In genomic region chr2:30707304-30707903, GRCh38 we compare ENCODE assay signal across 21 cellular contexts.
DNase-seq lines count a peak whose midpoint lies in the region; ATAC-seq and TF ChIP-seq lines count a peak whose summit lies in the region.
"Had no signal": no experiment of that assay in that cellular context is flagged by ENCODE, and none has a peak within 500 bp of the region (broad histone marks: within the 10 kb centered on the region; RNA-seq: fewer than 3 reads in every experiment).

No MANE protein-coding gene starts in this region.

- 69% methylated on average over 8 of the region's 8 CpGs for WGBS in mesenchymal stem cell

- H3K27me3 ChIP-seq in KMS-11 (ENCODE audit: insufficient read depth, low read depth) (no peaks in the 10 kb centered on the region), mesenchymal stem cell (ENCODE audit: control insufficient read depth in 1 of 2, insufficient read depth in 1 of 2, low read length in 2 of 2) (peaks cover 0 to 3% of the 10 kb centered on the region in 2 experiments), PC-3 (ENCODE audit: low read length) (no peaks in the 10 kb centered on the region)
- H3K27me3 ChIP-seq: brain microvascular endothelial cell, pancreas had no signal

- intact Hi-C loops in activated CD8-positive, alpha-beta T cell treated with anti-CD3 and anti-CD28 coated beads for 36 hours (cut with micrococcal nuclease): loop anchor here (1.0 to 5.0 kb wide), 3 partner anchors 496 to 615 kb away; no protein-coding TSS in a partner anchor
- intact Hi-C loops in posterior vena cava (cut with DNase I) (loop anchor here (2.0 to 10.0 kb wide), 5 partner anchors 303 to 535 kb away; no protein-coding TSS in a partner anchor), PC-3 (cut with micrococcal nuclease) (loop anchor here (1.0 to 10.0 kb wide), 6 partner anchors 41 to 615 kb away; partner anchors contain the start of gene LCLAT1)

- H3K18ac ChIP-seq in mesenchymal stem cell (ENCODE audit: low read depth in 1 of 2, low read length in 2 of 2): no peak overlapping the region

- no peaks in the 10 kb centered on the region for H3K9me2 ChIP-seq in PC-3 (replicated peaks; ENCODE audit: low read length)

- H3K79me1 ChIP-seq in mesenchymal stem cell (replicated peaks; ENCODE audit: low read length, poor library complexity, severe bottlenecking): no peaks in the 10 kb centered on the region

- no peak overlapping the region for H3K27ac ChIP-seq in KMS-11
- H3K27ac ChIP-seq in mesenchymal stem cell (ENCODE audit: low read length, poor library complexity, severe bottlenecking): no peak overlapping the region
- no peak overlapping the region for H3K27ac ChIP-seq in PC-3 (ENCODE audit: low read length)
- H3K27ac ChIP-seq: brain microvascular endothelial cell, HL-60, pancreas had no signal

- no peaks in the 10 kb centered on the region for H3K4me1 Mint-ChIP-seq in activated CD8-positive, alpha-beta T cell treated with anti-CD3 and anti-CD28 coated beads, Interleukin-2, amount 10 ng/mL, durations not matched to agents 7 days and 5 days (ENCODE audit: low read depth)
- H3K4me1 Mint-ChIP-seq in activated CD8-positive, alpha-beta T cell treated with anti-CD3 and anti-CD28 coated beads for 36 hours (ENCODE audit: low read depth): no peaks in the 10 kb centered on the region
- H3K4me1 Mint-ChIP-seq in brain: peaks cover 8% of the 10 kb centered on the region
- H3K4me1 Mint-ChIP-seq: activated CD4-positive, alpha-beta T cell treated with anti-CD3 and anti-CD28 coated beads, Interleukin-2, amount 10 ng/mL, durations not matched to agents 7 days and 5 days; neural crest cell had no signal

- no peak overlapping the region for H4K8ac ChIP-seq in mesenchymal stem cell (ENCODE audit: low read length)

- H2BK120ac ChIP-seq in mesenchymal stem cell (ENCODE audit: low read depth, low read length): no peak overlapping the region

- no peak overlapping the region for H3K4ac ChIP-seq in mesenchymal stem cell (ENCODE audit: low read depth in 1 of 2, low read length in 2 of 2)

- no peak for TF ChIP-seq CTCF in activated CD8-positive, alpha-beta T cell treated with anti-CD3 and anti-CD28 coated beads for 36 hours (IDR thresholded peaks at IDR 0.05)
- peak; percentile 28; the same call in 1 of the 2 replicates for TF ChIP-seq CTCF in KMS-11 (conservative IDR thresholded peaks at IDR 0.05; ENCODE audit: low read depth, low read length)
- peak; percentile 44 to 47 for TF ChIP-seq CTCF in brain (conservative IDR thresholded peaks at IDR 0.05)
- TF ChIP-seq CTCF in GM10248 (IDR thresholded peaks at IDR 0.05; ENCODE audit: control extremely low read depth, extremely low read depth, low read depth, missing control alignments): no peak
- no peak for TF ChIP-seq CTCF in PC-3 (conservative IDR thresholded peaks at IDR 0.05; ENCODE audit: low read depth, low read length)

- H3K4me3 ChIP-seq in KMS-11 (IDR thresholded peaks at IDR 0.05; ENCODE audit: insufficient read depth, low read depth, low read length) (no peak overlapping the region), mesenchymal stem cell (ENCODE audit: insufficient read depth in 1 of 2, low read depth in 1 of 2, low read length in 2 of 2) (no peak overlapping the region), PC-3 (ENCODE audit: low read length) (no peak overlapping the region)
- H3K4me3 ChIP-seq: pancreas, smooth muscle cell had no signal

- H3K14ac ChIP-seq in mesenchymal stem cell (ENCODE audit: low read length in 2 of 2): no peak overlapping the region

- H3K79me2 ChIP-seq in KMS-11 (ENCODE audit: insufficient read depth, low read depth) (no peaks in the 10 kb centered on the region), PC-3 (ENCODE audit: low read length) (no peaks in the 10 kb centered on the region)

- H2BK15ac ChIP-seq in mesenchymal stem cell (ENCODE audit: low read depth, poor library complexity, severe bottlenecking): no peak overlapping the region

- H3K9ac ChIP-seq in KMS-11 (no peak overlapping the region), mesenchymal stem cell (ENCODE audit: low read length) (no peak overlapping the region), PC-3 (ENCODE audit: low read length) (no peak overlapping the region)

- no peaks in the 10 kb centered on the region for H3K36me3 ChIP-seq in KMS-11 (ENCODE audit: insufficient read depth)
- H3K36me3 ChIP-seq in mesenchymal stem cell (ENCODE audit: control insufficient read depth in 1 of 2, insufficient read depth in 2 of 2, low read depth in 1 of 2, low read length in 2 of 2): no peaks in the 10 kb centered on the region
- no peaks in the 10 kb centered on the region; the same call in 1 of the 2 replicates for H3K36me3 ChIP-seq in PC-3 (ENCODE audit: low read depth, low read length)
- H3K36me3 ChIP-seq: brain microvascular endothelial cell, pancreas had no signal

- H3K27me3 Mint-ChIP-seq in activated CD8-positive, alpha-beta T cell treated with anti-CD3 and anti-CD28 coated beads, Interleukin-2, amount 10 ng/mL, durations not matched to agents 7 days and 5 days (ENCODE audit: low read depth): no peaks in the 10 kb centered on the region
- H3K27me3 Mint-ChIP-seq in activated CD8-positive, alpha-beta T cell treated with anti-CD3 and anti-CD28 coated beads for 36 hours: no peaks in the 10 kb centered on the region
- H3K27me3 Mint-ChIP-seq in brain: peaks cover 7% of the 10 kb centered on the region
- H3K27me3 Mint-ChIP-seq: activated CD4-positive, alpha-beta T cell treated with anti-CD3 and anti-CD28 coated beads, Interleukin-2, amount 10 ng/mL, durations not matched to agents 7 days and 5 days; memory B cell had no signal

- H2BK12ac ChIP-seq in mesenchymal stem cell (ENCODE audit: low read length in 2 of 2): no peak overlapping the region

- H3K4me2 ChIP-seq in KMS-11: no peak overlapping the region
- H3K4me2 ChIP-seq in mesenchymal stem cell (ENCODE audit: low read length, poor library complexity, severe bottlenecking): no peak overlapping the region
- no peak overlapping the region for H3K4me2 ChIP-seq in PC-3 (ENCODE audit: low read length)
- H3K4me2 ChIP-seq: smooth muscle cell had no signal

- H3K4me1 ChIP-seq in KMS-11 (ENCODE audit: low read depth, poor library complexity, severe bottlenecking) (no peaks in the 10 kb centered on the region), mesenchymal stem cell (ENCODE audit: control insufficient read depth, insufficient read depth, low read depth, low read length) (peaks cover 1% of the 10 kb centered on the region), PC-3 (ENCODE audit: insufficient read depth, low read length) (no peaks in the 10 kb centered on the region)
- H3K4me1 ChIP-seq: pancreas had no signal

- CTCF ChIA-PET in activated CD8-positive, alpha-beta T cell treated with anti-CD3 and anti-CD28 coated beads, Interleukin-2, amount 10 ng/mL, durations not matched to agents 7 days and 5 days (lab: Charles Lee): interaction anchor here (0.7 to 15.3 kb wide), 14 partner anchors 19 to 617 kb away, joined by 3 to 592 read pairs (median 4); no protein-coding TSS in a partner anchor
- CTCF ChIA-PET in activated CD8-positive, alpha-beta T cell treated with anti-CD3 and anti-CD28 coated beads for 36 hours (lab: Charles Lee): interaction anchor here (1.0 to 15.3 kb wide), 15 partner anchors 13 to 541 kb away, joined by 3 to 563 read pairs (median 4); partner anchors contain the start of gene EHD3
- CTCF ChIA-PET in GM10248 (lab: Yijun Ruan, JAX): interaction anchor here (0.7 to 16.1 kb wide), 14 partner anchors 17 to 624 kb away, joined by 3 to 667 read pairs (median 6); no protein-coding TSS in a partner anchor
- CTCF ChIA-PET in PC-3 (lab: Charles Lee): interaction anchor here (0.6 kb wide), 1 partner anchor 129 kb away, joined by 3 read pairs; no protein-coding TSS in a partner anchor

- no peak overlapping the region for H4K91ac ChIP-seq in mesenchymal stem cell (ENCODE audit: low read length)

- ATAC-seq in activated CD8-positive, alpha-beta T cell treated with anti-CD3 and anti-CD28 coated beads, Interleukin-2, amount 10 ng/mL, durations not matched to agents 7 days and 5 days: no peak
- no peak for ATAC-seq in activated CD8-positive, alpha-beta T cell treated with anti-CD3 and anti-CD28 coated beads for 36 hours
- ATAC-seq in PC-3: no peak

- no peak overlapping the region for H3K4me3 Mint-ChIP-seq in activated CD8-positive, alpha-beta T cell treated with anti-CD3 and anti-CD28 coated beads, Interleukin-2, amount 10 ng/mL, durations not matched to agents 7 days and 5 days
- H3K4me3 Mint-ChIP-seq in activated CD8-positive, alpha-beta T cell treated with anti-CD3 and anti-CD28 coated beads for 36 hours: no peak overlapping the region
- no peak overlapping the region for H3K4me3 Mint-ChIP-seq in brain
- H3K4me3 Mint-ChIP-seq: activated CD4-positive, alpha-beta T cell treated with anti-CD3 and anti-CD28 coated beads, Interleukin-2, amount 10 ng/mL, durations not matched to agents 7 days and 5 days; activated T-helper 1 cell treated with anti-CD3 and anti-CD28 coated beads, Interleukin-12 subunit alpha, Interleukin-12 subunit beta, Interleukin-2, Interleukin-4 antibody, amounts not matched to agents 30 ng/mL and 10 ng/mL and 1 ng/mL, durations not matched to agents 14 hours and 24 hours and 36 hours; CD8-positive, alpha-beta memory T cell; effector memory CD8-positive, alpha-beta T cell; memory B cell; neural crest cell; T-cell had no signal

- H3K9me3 Mint-ChIP-seq in activated CD8-positive, alpha-beta T cell treated with anti-CD3 and anti-CD28 coated beads, Interleukin-2, amount 10 ng/mL, durations not matched to agents 7 days and 5 days (ENCODE audit: insufficient read depth): peaks cover under 1% of the 10 kb centered on the region
- peaks cover 11% of the 10 kb centered on the region for H3K9me3 Mint-ChIP-seq in activated CD8-positive, alpha-beta T cell treated with anti-CD3 and anti-CD28 coated beads for 36 hours
- H3K9me3 Mint-ChIP-seq in brain: peaks cover 15 to 18% (median 17%) of the 10 kb centered on the region in 5 experiments

- no TSS peak for BruUV-seq in PC-3 (replicated peaks; lab: Mats Ljungman, UMichigan)

- H2AK5ac ChIP-seq in mesenchymal stem cell (ENCODE audit: low read length, severe bottlenecking): no peak overlapping the region

- H3K9me3 ChIP-seq in mesenchymal stem cell (ENCODE audit: control insufficient read depth, low read length): peaks cover 13% of the 10 kb centered on the region
- peaks cover under 1% of the 10 kb centered on the region; the same call in 1 of the 2 replicates for H3K9me3 ChIP-seq in PC-3 (ENCODE audit: low read length)
- H3K9me3 ChIP-seq: pancreas had no signal

- no peak overlapping the region for H3K23ac ChIP-seq in mesenchymal stem cell (ENCODE audit: low read length in 2 of 2)

- peak; percentile 19 for DNase-seq in activated CD8-positive, alpha-beta T cell treated with anti-CD3 and anti-CD28 coated beads, Interleukin-2, amount 10 ng/mL, durations not matched to agents 7 days and 5 days
- DNase-seq in activated CD8-positive, alpha-beta T cell treated with anti-CD3 and anti-CD28 coated beads for 36 hours: no peak
- DNase-seq in posterior vena cava (ENCODE audit: low spot score) (peak; percentile 46), mesenchymal stem cell (no peak), GM10248 (ENCODE audit: extremely low spot score) (no peak), PC-3 (no peak)
- DNase-seq: NCI-H2081 treated with DMSO at 0.1 percent for 48 hours, NCI-H748 treated with DMSO at 0.1 percent for 48 hours had no signal

- no peak overlapping the region for H2BK5ac ChIP-seq in mesenchymal stem cell (ENCODE audit: low read depth, low read length, poor library complexity, severe bottlenecking)

- H3K27ac Mint-ChIP-seq in activated CD8-positive, alpha-beta T cell treated with anti-CD3 and anti-CD28 coated beads, Interleukin-2, amount 10 ng/mL, durations not matched to agents 7 days and 5 days: no peak overlapping the region
- no peak overlapping the region for H3K27ac Mint-ChIP-seq in activated CD8-positive, alpha-beta T cell treated with anti-CD3 and anti-CD28 coated beads for 36 hours
- H3K27ac Mint-ChIP-seq in brain: peak overlapping the region in 1 of 5 experiments; percentile 32
- H3K27ac Mint-ChIP-seq: activated CD4-positive, alpha-beta T cell treated with anti-CD3 and anti-CD28 coated beads, Interleukin-2, amount 10 ng/mL, durations not matched to agents 7 days and 5 days; activated T-helper 1 cell treated with anti-CD3 and anti-CD28 coated beads, Interleukin-12 subunit alpha, Interleukin-12 subunit beta, Interleukin-2, Interleukin-4 antibody, amounts not matched to agents 30 ng/mL and 10 ng/mL and 1 ng/mL, durations not matched to agents 14 hours and 24 hours and 36 hours; CD8-positive, alpha-beta memory T cell; effector memory CD8-positive, alpha-beta T cell; memory B cell; T-cell had no signal

- POLR2A ChIA-PET in activated CD8-positive, alpha-beta T cell treated with anti-CD3 and anti-CD28 coated beads, Interleukin-2, amount 10 ng/mL, durations not matched to agents 7 days and 5 days (lab: Charles Lee): no interaction called here
- POLR2A ChIA-PET in activated CD8-positive, alpha-beta T cell treated with anti-CD3 and anti-CD28 coated beads for 36 hours (lab: Charles Lee): interaction anchor here (0.9 kb wide), 1 partner anchor 481 kb away, joined by 3 read pairs; no protein-coding TSS in a partner anchor
- POLR2A ChIA-PET in GM10248 (lab: Yijun Ruan, JAX): no interaction called here
- POLR2A ChIA-PET in PC-3 (lab: Charles Lee; ENCODE audit: unreplicated experiment): no interaction called here

- H4K20me1 ChIP-seq in KMS-11 (ENCODE audit: insufficient read depth) (no peaks in the 10 kb centered on the region), PC-3 (ENCODE audit: low read length) (no peaks in the 10 kb centered on the region)

- H3F3A ChIP-seq in PC-3 (ENCODE audit: low read length, unreplicated experiment): no peaks in the 10 kb centered on the region

- H3K36me3 Mint-ChIP-seq in activated CD8-positive, alpha-beta T cell treated with anti-CD3 and anti-CD28 coated beads, Interleukin-2, amount 10 ng/mL, durations not matched to agents 7 days and 5 days (ENCODE audit: low read depth): no peaks in the 10 kb centered on the region
- no peaks in the 10 kb centered on the region for H3K36me3 Mint-ChIP-seq in activated CD8-positive, alpha-beta T cell treated with anti-CD3 and anti-CD28 coated beads for 36 hours (ENCODE audit: low read depth)
- peaks cover 3% of the 10 kb centered on the region for H3K36me3 Mint-ChIP-seq in brain

- H2AFZ ChIP-seq in KMS-11 (ENCODE audit: low read depth) (peak overlapping the region; percentile 16; the same call in 1 of the 2 replicates), mesenchymal stem cell (ENCODE audit: low read depth, low read length) (no peak overlapping the region), PC-3 (ENCODE audit: low read length) (no peak overlapping the region)

Comparison
In these comparisons a context has a peak if more than half of its experiments do, and no peak if none do; other contexts are left out.
1. DNase-seq: peak in activated CD8-positive, alpha-beta T cell treated with anti-CD3 and anti-CD28 coated beads, Interleukin-2, amount 10 ng/mL, durations not matched to agents 7 days and 5 days (single experiment) and posterior vena cava (single experiment); none in activated CD8-positive, alpha-beta T cell treated with anti-CD3 and anti-CD28 coated beads for 36 hours (single experiment), mesenchymal stem cell (single experiment), GM10248 (single experiment) and PC-3 (single experiment).
2. CTCF ChIP-seq: peak in KMS-11 (single experiment) and brain (2 of 2); none in activated CD8-positive, alpha-beta T cell treated with anti-CD3 and anti-CD28 coated beads for 36 hours (single experiment), GM10248 (single experiment) and PC-3 (single experiment).